In genomic region chr3:170961616-170962400, GRCh38 we compare ENCODE assay signal across 8 cellular contexts. TPM values are rescaled to one million over a fixed set of nuclear protein-coding genes. Genes with fewer than 3 reads are reported as not detected.
A peak's percentile ranks its signal among the peaks of the same experiment; 100 is the strongest.
DNase-seq lines count a peak whose midpoint lies in the region; ATAC-seq, FAIRE-seq and TF ChIP-seq lines count a peak whose summit lies in the region.

No MANE protein-coding gene starts in this region.

- H3K4me2 ChIP-seq in K562 (ENCODE audit: insufficient read depth, low read length) = no peak overlapping the region

- no peak overlapping the region for H3K27ac Mint-ChIP-seq in stimulated activated naive B cell treated with anti-CD40 and anti-IgM and Interleukin-4, amounts not matched to agents 10 μg/mL and 1 μg/mL and 100 μg/mL, for 72 hours

- POLR2A ChIA-PET in K562 (lab: Yijun Ruan, JAX) = interaction anchor here (0.5 to 1.2 kb wide), 4 partner anchors 43 to 1732 kb away, joined by 3 read pairs; no protein-coding TSS in a partner anchor

- no peak for TF ChIP-seq POLR2A in K562 (conservative IDR thresholded peaks at IDR 0.05)
- TF ChIP-seq POLR2A in uterus (IDR thresholded peaks at IDR 0.05) = no peak

- no peak overlapping the region for H2AFZ ChIP-seq in K562 (ENCODE audit: low read depth, low read length)

- peak; percentile 89 to 91 for TF ChIP-seq RAD21 in K562 (CRISPR knock-in tag; conservative IDR thresholded peaks at IDR 0.05 in 1 of 2, IDR thresholded peaks at IDR 0.05 in 1 of 2)

- peaks cover 0 to 9% of the 10 kb centered on the region in 2 donors for H3K27me3 Mint-ChIP-seq in stimulated activated naive B cell treated with anti-CD40 and anti-IgM and Interleukin-4, amounts not matched to agents 10 μg/mL and 1 μg/mL and 100 μg/mL, for 72 hours

- H3K4me3 ChIP-seq in K562 (no peak overlapping the region), uterus (no peak overlapping the region)

- H3K36me3 ChIP-seq in K562 (ENCODE audit: control insufficient read depth, insufficient read depth, low read length) = no peaks in the 10 kb centered on the region
- no peaks in the 10 kb centered on the region for H3K36me3 ChIP-seq in uterus

- no peak overlapping the region for H3K27ac ChIP-seq in K562 (ENCODE audit: extremely low read depth, low read depth, low read length)
- H3K27ac ChIP-seq in uterus = no peak overlapping the region

- no peaks in the 10 kb centered on the region for H3K4me1 Mint-ChIP-seq in stimulated activated naive B cell treated with anti-CD40 and anti-IgM and Interleukin-4, amounts not matched to agents 10 μg/mL and 1 μg/mL and 100 μg/mL, for 72 hours

- 8% methylated on average over 4 of the region's 4 CpGs for WGBS in K562 (ENCODE audit: insufficient coverage, low coverage, missing lambda C conversion rate)

- H3K79me2 ChIP-seq in K562 (ENCODE audit: control insufficient read depth, insufficient read depth, low read length) = no peaks in the 10 kb centered on the region

- no peak overlapping the region for H3K4me3 Mint-ChIP-seq in stimulated activated naive B cell treated with anti-CD40 and anti-IgM and Interleukin-4, amounts not matched to agents 10 μg/mL and 1 μg/mL and 100 μg/mL, for 72 hours

- peak; percentile 29 to 78 (median 49); a peak in 4 of 6 replicates for TF ChIP-seq CTCF in K562 (IDR thresholded peaks at IDR 0.05 in 2 of 3, conservative IDR thresholded peaks at IDR 0.05 in 1 of 3; ENCODE audit: insufficient read depth in 2 of 3, low read depth in 1 of 3, low read length in 3 of 3)
- peak; percentile 49 to 75 (median 54) for TF ChIP-seq CTCF in uterus (IDR thresholded peaks at IDR 0.05)

- intact Hi-C loops in K562 (cut with micrococcal nuclease) = loop anchor here (1.0 to 10.0 kb wide), 6 partner anchors 85 to 1713 kb away; no protein-coding TSS in a partner anchor
- intact Hi-C loops in left colon (cut with DNase I, micrococcal nuclease) = loop anchor here (5.0 to 10.0 kb wide), 2 partner anchors 603 to 605 kb away; no protein-coding TSS in a partner anchor
- intact Hi-C loops in uterus (cut with DNase I; ENCODE audit: low total_unique reads) = loop anchor here (10.0 kb wide), 1 partner anchor 603 kb away; no protein-coding TSS in a partner anchor

- H3K9me3 Mint-ChIP-seq in stimulated activated naive B cell treated with anti-CD40 and anti-IgM and Interleukin-4, amounts not matched to agents 10 μg/mL and 1 μg/mL and 100 μg/mL, for 72 hours = no peaks in the 10 kb centered on the region

- CTCF ChIA-PET in K562 (lab: Yijun Ruan, JAX; ENCODE audit: low intra/inter-chr PET ratio) = interaction anchor here (0.6 to 2.1 kb wide), 10 partner anchors 140 to 1705 kb away, joined by 3 to 20 read pairs (median 5); no protein-coding TSS in a partner anchor

- H3K9me3 ChIP-seq in K562 (replicated peaks; ENCODE audit: control insufficient read depth, insufficient read depth, low read depth, low read length) = no peaks in the 10 kb centered on the region
- no peaks in the 10 kb centered on the region for H3K9me3 ChIP-seq in uterus

- H3K9me1 ChIP-seq in K562 (ENCODE audit: control insufficient read depth, insufficient read depth, low read length) = no peaks in the 10 kb centered on the region

- peak; percentile 51; the same call in 1 of the 3 replicates for ATAC-seq in K562
- ATAC-seq in left colon = peak; percentile 63
- ATAC-seq in stimulated activated naive B cell treated with anti-CD40 and anti-IgM and Interleukin-4, amounts not matched to agents 10 μg/mL and 1 μg/mL and 100 μg/mL, for 72 hours (replicated peaks) = no peak
- ATAC-seq in GM18502 (IDR thresholded peaks at IDR 0.05; ENCODE audit: poor library complexity, unreplicated experiment) = no peak

- DNase-seq in NCI-H524 (lab: John Stamatoyannopoulos, UW) = peak; percentile 71 to 80
- no peak for DNase-seq in NCI-H524 treated with DMSO at 0.1 percent for 48 hours (lab: John Stamatoyannopoulos, UW)
- peak; percentile 23 for DNase-seq in NCI-H2029 (lab: John Stamatoyannopoulos, UW)
- DNase-seq in K562 (ENCODE audit: extremely low read depth in 1 of 4, low spot score in 3 of 4) = peak in 3 of 4 experiments; percentile 15 to 52 (median 15)
- DNase-seq in left colon = no peak
- no peak for DNase-seq in uterus
- no peak for DNase-seq in stimulated activated naive B cell treated with anti-CD40 and anti-IgM and Interleukin-4, amounts not matched to agents 10 μg/mL and 1 μg/mL and 100 μg/mL, for 72 hours

- no peak overlapping the region for H3K9ac ChIP-seq in K562 (ENCODE audit: insufficient read depth in 1 of 2, low read depth in 2 of 2, low read length in 2 of 2)

- no peak for TF ChIP-seq EP300 in K562 (IDR thresholded peaks at IDR 0.05; ENCODE audit: low read length)

- no peaks in the 10 kb centered on the region for H3K36me3 Mint-ChIP-seq in stimulated activated naive B cell treated with anti-CD40 and anti-IgM and Interleukin-4, amounts not matched to agents 10 μg/mL and 1 μg/mL and 100 μg/mL, for 72 hours

- in situ Hi-C loops in K562 (cut with MboI) = loop anchor here (5.0 to 25.0 kb wide), 2 partner anchors 605 to 1675 kb away; no protein-coding TSS in a partner anchor

- no peaks in the 10 kb centered on the region for H3K4me1 ChIP-seq in K562 (replicated peaks in 1 of 2; ENCODE audit: control insufficient read depth in 2 of 2, insufficient read depth in 2 of 2, low read length in 2 of 2)
- no peaks in the 10 kb centered on the region for H3K4me1 ChIP-seq in uterus

- H3K27me3 ChIP-seq in K562 (ENCODE audit: control insufficient read depth in 2 of 2, insufficient read depth in 2 of 2, low read length in 2 of 2) (no peaks in the 10 kb centered on the region), uterus (no peaks in the 10 kb centered on the region)

- no peaks in the 10 kb centered on the region for H4K20me1 ChIP-seq in K562 (replicated peaks; ENCODE audit: control insufficient read depth, insufficient read depth, low read length)

- FAIRE-seq in K562 (lab: Jason Lieb, UNC) = peak; percentile 93

- BruUV-seq in K562 (replicated peaks; lab: Mats Ljungman, UMichigan) = no TSS peak

TF ChIP-seq in K562, 482 proteins besides CTCF, POLR2A, EP300 and RAD21 (continues in another document):
- TF ChIP-seq ZNF197 (CRISPR knock-in tag; IDR thresholded peaks at IDR 0.05; ENCODE audit: low read depth) (no peak), ZNF384 (IDR thresholded peaks at IDR 0.05; ENCODE audit: low read depth, low read length) (no peak), CBX2 (IDR thresholded peaks at IDR 0.05; ENCODE audit: insufficient read depth, low read length, poor library complexity, severe bottlenecking) (no peak), ID3 (CRISPR knock-in tag; IDR thresholded peaks at IDR 0.05) (no peak), ID3 (tag; IDR thresholded peaks at IDR 0.05) (no peak), RBM17 (IDR thresholded peaks at IDR 0.05; ENCODE audit: borderline replicate concordance, low read depth, low read length) (no peak), HNRNPH1 (optimal IDR thresholded peaks at IDR 0.05; ENCODE audit: low read depth, low read length) (no peak), CBX8 (IDR thresholded peaks at IDR 0.05; ENCODE audit: borderline replicate concordance, extremely low read depth, low read depth, low read length, poor library complexity, severe bottlenecking) (no peak), HDAC1 (IDR thresholded peaks at IDR 0.05) (no peak), ZNF253 (CRISPR knock-in tag; conservative IDR thresholded peaks at IDR 0.05) (no peak), CC2D1A (IDR thresholded peaks at IDR 0.05) (no peak), FOXA1 (IDR thresholded peaks at IDR 0.05; ENCODE audit: borderline replicate concordance) (no peak), GATAD2B (IDR thresholded peaks at IDR 0.05; ENCODE audit: borderline replicate concordance) (peak; percentile 15; the same call in 1 of the 2 replicates), ZNF785 (CRISPR knock-in tag; IDR thresholded peaks at IDR 0.05) (no peak), ZNF217 (CRISPR knock-in tag; IDR thresholded peaks at IDR 0.05) (no peak), SRSF7 (optimal IDR thresholded peaks at IDR 0.05; ENCODE audit: low read depth, low read length) (no peak), IFI16 (CRISPR knock-in tag; IDR thresholded peaks at IDR 0.05) (no peak)

RNA-seq across cellular contexts. Expression of gene EIF5A2, which starts 53.4 kb away (rescaled TPM):
- total RNA-seq in K562 (2011; cell fraction: chromatin; rRNA removed; ENCODE audit: low replicate concordance) = 2.8 and 5.8 TPM in 2 replicates
- 1.8 TPM in 2 replicates for total RNA-seq in K562 (2011; cell fraction: nucleolus; rRNA removed)
- total RNA-seq in K562 (2011; cell fraction: nucleoplasm; rRNA removed) = 2.3 and 6.8 TPM in 2 replicates
- total RNA-seq in K562 (2014; rRNA removed) (3.7 and 3.9 TPM in 2 replicates), K562 (2014; rRNA removed; fragmentation: Illumina TruSeq; extraction: Trizol) (15.9 and 23.5 TPM in 2 replicates), K562 (2015; rRNA removed; fragmentation: Illumina TruSeq; extraction: Trizol) (9.0 and 9.6 TPM in 2 replicates), K562 (2021) (18.2 and 21.0 TPM in 2 replicates), left colon (1 to 10 TPM; 3.1 to 3.5 TPM), uterus (10 to 100 TPM in 1 of 4 donors, 1 to 10 TPM in 3; 2.8 to 20.5 (median 7.0) TPM)
- polyA plus RNA-seq in K562 (2011; rRNA removed) (10.7 and 17.6 TPM in 2 replicates), K562 (2014; fragmentation: Illumina TruSeq; extraction: Trizol) (13.9 and 15.6 TPM in 2 replicates), K562 (2014; fragmentation: Nextera tagmentation; extraction: Ambion mirVana) (10 to 100 TPM; 17.9 to 18.3 TPM), K562 (2014; rRNA removed) (9.5 and 10.8 TPM in 2 replicates)
- 2.7 and 2.8 TPM in 2 replicates for polyA plus RNA-seq in K562 (2011; cell fraction: cytosol; rRNA removed)
- 1.1 and 2.1 TPM in 2 replicates for polyA plus RNA-seq in K562 (2011; cell fraction: nucleus; rRNA removed)
- 12.8 and 15.1 TPM in 2 replicates for polyA plus RNA-seq in K562 (2012)
- 19.7 and 23.8 TPM in 2 replicates for polyA minus RNA-seq in K562 (2011; rRNA and poly(A)+ RNA removed)
- polyA minus RNA-seq in K562 (2011; cell fraction: cytosol; rRNA and poly(A)+ RNA removed) = 4.6 and 4.9 TPM in 2 replicates
- polyA minus RNA-seq in K562 (2011; cell fraction: nucleus; rRNA and poly(A)+ RNA removed) = 1.5 and 2.7 TPM in 2 replicates

Comparison
In these comparisons a context has a peak if more than half of its experiments do, and no peak if none do; other contexts are left out.
1. DNase-seq: peak in NCI-H524 (2 of 2), NCI-H2029 (single experiment) and K562 (3 of 4); none in NCI-H524 treated with DMSO at 0.1 percent for 48 hours (single experiment), left colon (0 of 2), uterus (0 of 2) and stimulated activated naive B cell treated with anti-CD40 and anti-IgM and Interleukin-4, amounts not matched to agents 10 μg/mL and 1 μg/mL and 100 μg/mL, for 72 hours (single experiment).
2. ATAC-seq: peak in K562 (single experiment) and left colon (single experiment); none in stimulated activated naive B cell treated with anti-CD40 and anti-IgM and Interleukin-4, amounts not matched to agents 10 μg/mL and 1 μg/mL and 100 μg/mL, for 72 hours (0 of 2) and GM18502 (single experiment).